12 cellular contexts compared by ENCODE assay signal in genomic region chr21:26124421-26124833, GRCh38. TPM values are rescaled to one million over a fixed set of nuclear protein-coding genes. Genes with fewer than 3 reads are reported as not detected.
DNase-seq lines count a peak whose midpoint lies in the region; ATAC-seq and TF ChIP-seq lines count a peak whose summit lies in the region.
"Had no signal": no experiment of that assay in that cellular context is flagged by ENCODE, and none has a peak within 500 bp of the region (broad histone marks: within the 10 kb centered on the region; RNA-seq: fewer than 3 reads in every experiment).

No MANE protein-coding gene starts in this region.

- no peaks in the 10 kb centered on the region for H3K36me3 Mint-ChIP-seq in chondrocyte (ENCODE audit: low read depth)

- H3K4me3 Mint-ChIP-seq in chondrocyte (ENCODE audit: unreplicated experiment): no peak overlapping the region
- H3K4me3 Mint-ChIP-seq: T-helper 1 cell treated with Interleukin-12 subunit alpha and Interleukin-12 subunit beta and Interleukin-4 antibody, amounts not matched to agents 30 μg/mL and 1 μg/mL, for 36 hours had no signal

- peak overlapping the region; percentile 15 for H3K27ac Mint-ChIP-seq in chondrocyte (ENCODE audit: unreplicated experiment)
- H3K27ac Mint-ChIP-seq: T-helper 1 cell treated with Interleukin-12 subunit alpha and Interleukin-12 subunit beta and Interleukin-4 antibody, amounts not matched to agents 30 μg/mL and 1 μg/mL, for 36 hours had no signal

- no peak for ATAC-seq in GM21723 (IDR thresholded peaks at IDR 0.05; ENCODE audit: unreplicated experiment)

- peak overlapping the region; percentile 7 for H3K27ac ChIP-seq in temporal lobe (ENCODE audit: low read depth, low read length)

- no peaks in the 10 kb centered on the region for H3K27me3 Mint-ChIP-seq in chondrocyte (ENCODE audit: low read depth)

- H3K4me1 Mint-ChIP-seq in chondrocyte (ENCODE audit: low read depth): peaks cover 62% of the 10 kb centered on the region

- DNase-seq in NCI-H526 treated with DMSO at 0.1 percent for 48 hours (lab: John Stamatoyannopoulos, UW): peak; percentile 23
- no peak for DNase-seq in chondrocyte (ENCODE audit: low spot score)
- peak; percentile 46 for DNase-seq in left kidney (ENCODE audit: low read depth, low spot score)
- DNase-seq in NCI-H524 treated with DMSO at 0.1 percent for 48 hours (lab: John Stamatoyannopoulos, UW): no peak
- no peak for DNase-seq in COR-L47 (lab: John Stamatoyannopoulos, UW)
- no peak for DNase-seq in G401 (ENCODE audit: low spot score)
- DNase-seq: activated naive CD4-positive, alpha-beta T cell; Kasumi-1; stimulated activated CD4-positive, alpha-beta T cell treated with anti-CD3 and anti-CD28 coated beads, Interleukin-1b, Interleukin-23, amount 100 ng/mL, for 48 hours had no signal

- in situ Hi-C loops in G401 (cut with HindIII; ENCODE audit: low sequenced_read_pairs): no loop called here

- no peaks in the 10 kb centered on the region for H3K9me3 Mint-ChIP-seq in chondrocyte (ENCODE audit: low read depth)
- H3K9me3 Mint-ChIP-seq: T-helper 1 cell treated with Interleukin-12 subunit alpha and Interleukin-12 subunit beta and Interleukin-4 antibody, amounts not matched to agents 30 μg/mL and 1 μg/mL, for 36 hours had no signal

- TF ChIP-seq CTCF in chondrocyte (IDR thresholded peaks at IDR 0.05): no peak

RNA-seq across cellular contexts. Expression of gene APP, which starts 46.1 kb away (rescaled TPM):
- total RNA-seq in chondrocyte: 441 to 540 TPM (median 442 TPM) in 3 replicates
- 426 TPM for total RNA-seq in temporal lobe
- total RNA-seq in G401 (2014; rRNA removed; shearing (Covaris generic)): 189 and 254 TPM in 2 replicates

Comparison
In these comparisons a context has a peak if more than half of its experiments do, and no peak if none do; other contexts are left out.
1. DNase-seq: peak in NCI-H526 treated with DMSO at 0.1 percent for 48 hours (single experiment) and left kidney (single experiment); none in chondrocyte (single experiment), NCI-H524 treated with DMSO at 0.1 percent for 48 hours (single experiment), COR-L47 (single experiment) and G401 (single experiment).